In genomic region chr6:105604593-105604905, GRCh38 we compare ENCODE assay signal across 22 cellular contexts.
DNase-seq lines count a peak whose midpoint lies in the region; ATAC-seq and TF ChIP-seq lines count a peak whose summit lies in the region.
"Had no signal": no experiment of that assay in that cellular context is flagged by ENCODE, and none has a peak within 500 bp of the region (broad histone marks: within the 10 kb centered on the region; RNA-seq: fewer than 3 reads in every experiment).

No MANE protein-coding gene starts in this region.

- H3K4me3 ChIP-seq in left ventricle myocardium inferior = no peak overlapping the region
- H3K4me3 ChIP-seq in heart right ventricle = no peak overlapping the region
- H3K4me3 ChIP-seq: colonic mucosa had no signal

- 48 to 65% methylated on average over 3 of the region's 3 CpGs for WGBS in heart right ventricle, 2 donors

- H3K27me3 ChIP-seq in left ventricle myocardium inferior (ENCODE audit: low read depth) (no peaks in the 10 kb centered on the region), heart right ventricle (no peaks in the 10 kb centered on the region)
- H3K27me3 ChIP-seq: colonic mucosa had no signal

- H3K36me3 ChIP-seq in left ventricle myocardium inferior (no peaks in the 10 kb centered on the region), heart right ventricle (no peaks in the 10 kb centered on the region)
- H3K36me3 ChIP-seq: BE2C, colonic mucosa had no signal

- intact Hi-C loops in left ventricle myocardium inferior (cut with micrococcal nuclease) (no loop called here), heart right ventricle (cut with DNase I) (no loop called here)

- peaks cover 58% of the 10 kb centered on the region for H3K4me1 ChIP-seq in left ventricle myocardium inferior
- H3K4me1 ChIP-seq in heart right ventricle = peaks cover 4 to 53% (median 35%) of the 10 kb centered on the region in 9 donors
- H3K4me1 ChIP-seq: BE2C had no signal

- ATAC-seq in heart right ventricle (no peak), GM18502 (IDR thresholded peaks at IDR 0.05; ENCODE audit: poor library complexity, unreplicated experiment) (no peak)
- ATAC-seq: stimulated activated naive CD8-positive, alpha-beta T cell treated with anti-CD3 and anti-CD28 coated beads, Interleukin-15, Interleukin-2, amounts not matched to agents 100 U/mL and 50 U/mL, for 24 hours; T-helper 17 cell had no signal

- no peak for TF ChIP-seq CTCF in left ventricle myocardium inferior (IDR thresholded peaks at IDR 0.05; ENCODE audit: borderline replicate concordance)
- no peak for TF ChIP-seq CTCF in heart right ventricle (IDR thresholded peaks at IDR 0.05)

- DNase-seq in left ventricle myocardium inferior (no peak), heart right ventricle (no peak), epithelial cell of prostate (ENCODE audit: low read depth, low spot score) (no peak), pons (ENCODE audit: low spot score) (peak; percentile 21), COLO668 (lab: John Stamatoyannopoulos, UW; ENCODE audit: unreplicated experiment) (no peak), NCI-H187 treated with DMSO at 0.1 percent for 48 hours (lab: John Stamatoyannopoulos, UW) (no peak), SKM-1 treated with dmso at 0.1 percent for 144 hours (lab: John Stamatoyannopoulos, UW; ENCODE audit: unreplicated experiment) (no peak)
- DNase-seq: activated gamma-delta T cell treated with Interleukin-2 at 50 U/mL for 16 hours; activated T-cell treated with anti-CD3 and anti-CD28 coated beads, Interleukin-2, amount 50 U/mL, for 24 hours; BE2C; DMS79 treated with DMSO at 0.1 percent for 48 hours; endodermal cell; Karpas-422; kidney; NCI-H1694; NCI-H2171; NCI-H510A treated with DMSO at 0.1 percent for 48 hours; NK-92 treated with Interleukin-12 subunit alpha and Interleukin-12 subunit beta, amount 100 ng/mL, for 24 hours; stimulated activated naive CD8-positive, alpha-beta T cell treated with anti-CD3 and anti-CD28 coated beads, Interleukin-15, Interleukin-2, amounts not matched to agents 100 U/mL and 50 U/mL, for 24 hours; T-helper 17 cell had no signal

- H3K27ac ChIP-seq in left ventricle myocardium inferior (replicated peaks) (peak overlapping the region; percentile 70), heart right ventricle (peak overlapping the region in 4 of 10 donors; percentile 33 to 50 (median 44)), epithelial cell of prostate (peak overlapping the region; percentile 20)
- H3K27ac ChIP-seq: colonic mucosa had no signal

- H3K9me3 ChIP-seq in left ventricle myocardium inferior (replicated peaks) (peaks cover 6% of the 10 kb centered on the region), heart right ventricle (peaks cover 0 to 7% (median 0%) of the 10 kb centered on the region in 11 donors)
- H3K9me3 ChIP-seq: BE2C, colonic mucosa had no signal
